Comparison of ENCODE assay signal across 9 cellular contexts in the genomic region with DNA sequence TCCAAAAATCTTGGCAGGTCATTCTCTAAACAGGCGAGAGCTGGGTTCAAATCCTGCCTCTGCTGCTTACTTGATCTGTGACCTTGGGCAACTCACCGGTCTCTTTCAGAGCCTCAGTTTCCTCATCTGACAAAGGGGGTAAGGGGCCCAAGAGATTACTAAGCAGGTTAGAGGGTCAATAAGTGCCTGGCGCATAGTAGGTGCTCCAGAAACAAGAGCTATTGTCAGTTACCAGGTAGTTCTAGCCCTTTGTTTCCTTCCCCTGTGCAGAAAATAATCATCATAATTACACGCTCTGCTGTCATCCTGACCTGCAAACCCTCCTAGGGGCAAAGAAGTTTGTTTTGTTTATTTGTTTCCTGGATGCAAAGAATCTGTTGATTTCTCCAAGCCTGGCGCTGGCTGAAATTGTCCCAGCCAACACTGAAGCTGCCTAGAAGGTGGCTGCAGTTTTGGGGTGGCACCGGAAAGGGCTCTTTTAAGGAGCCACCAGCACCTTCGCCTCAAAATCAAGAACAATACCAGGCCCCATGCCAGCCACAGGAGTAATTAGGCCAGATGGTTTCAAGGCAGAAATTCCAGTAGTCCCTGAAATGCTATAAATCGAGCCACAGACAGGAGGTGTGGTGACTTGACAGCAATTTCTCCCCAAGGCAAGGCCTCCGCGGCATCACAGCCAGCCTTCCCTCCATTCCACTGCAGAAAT. TPM values are rescaled to one million over a fixed set of nuclear protein-coding genes. Genes with fewer than 3 reads are reported as not detected.
DNase-seq lines count a peak whose midpoint lies in the region; ATAC-seq, FAIRE-seq and TF ChIP-seq lines count a peak whose summit lies in the region.
"Had no signal": no experiment of that assay in that cellular context is flagged by ENCODE, and none has a peak within 500 bp of the region (broad histone marks: within the 10 kb centered on the region; RNA-seq: fewer than 3 reads in every experiment).

No MANE protein-coding gene starts in this region.

- intact Hi-C loops in testis (cut with DNase I; ENCODE audit: low total_unique reads), result no loop called here

- TF ChIP-seq CTCF in mesothelial cell of epicardium (IDR thresholded peaks at IDR 0.05; ENCODE audit: unreplicated experiment) (no peak), testis (IDR thresholded peaks at IDR 0.05) (no peak)

- no peak overlapping the region for H3K4me3 Mint-ChIP-seq in mesothelial cell of epicardium
- H3K4me3 Mint-ChIP-seq in activated CD8-positive, alpha-beta memory T cell treated with anti-CD3 and anti-CD28 coated beads, Interleukin-2, amount 10 ng/mL, durations not matched to agents 7 days and 5 days, result no peak overlapping the region
- H3K4me3 Mint-ChIP-seq: T-cell had no signal

- H3K36me3 ChIP-seq in testis (ENCODE audit: low read depth, missing control alignments), result no peaks in the 10 kb centered on the region

- no peaks in the 10 kb centered on the region for H3K27me3 ChIP-seq in testis

- peaks cover 4% of the 10 kb centered on the region for H3K4me1 ChIP-seq in testis

- no peak for ATAC-seq in activated CD8-positive, alpha-beta memory T cell treated with anti-CD3 and anti-CD28 coated beads, Interleukin-2, amount 10 ng/mL, durations not matched to agents 7 days and 5 days
- ATAC-seq: T-cell had no signal

- peaks cover 25% of the 10 kb centered on the region for H3K4me1 Mint-ChIP-seq in mesothelial cell of epicardium
- peaks cover 22% of the 10 kb centered on the region for H3K4me1 Mint-ChIP-seq in activated CD8-positive, alpha-beta memory T cell treated with anti-CD3 and anti-CD28 coated beads, Interleukin-2, amount 10 ng/mL, durations not matched to agents 7 days and 5 days

- FAIRE-seq in GM12891 (lab: Jason Lieb, UNC), result no peak

- H3K36me3 Mint-ChIP-seq in mesothelial cell of epicardium, result no peaks in the 10 kb centered on the region
- no peaks in the 10 kb centered on the region for H3K36me3 Mint-ChIP-seq in activated CD8-positive, alpha-beta memory T cell treated with anti-CD3 and anti-CD28 coated beads, Interleukin-2, amount 10 ng/mL, durations not matched to agents 7 days and 5 days
- H3K36me3 Mint-ChIP-seq: T-cell had no signal

- H3K4me3 ChIP-seq in testis, result no peak overlapping the region

- peak overlapping the region; percentile 94 for H3K27ac Mint-ChIP-seq in mesothelial cell of epicardium
- no peak overlapping the region for H3K27ac Mint-ChIP-seq in activated CD8-positive, alpha-beta memory T cell treated with anti-CD3 and anti-CD28 coated beads, Interleukin-2, amount 10 ng/mL, durations not matched to agents 7 days and 5 days
- H3K27ac Mint-ChIP-seq: T-cell had no signal

- CTCF ChIA-PET in activated CD8-positive, alpha-beta memory T cell treated with anti-CD3 and anti-CD28 coated beads, Interleukin-2, amount 10 ng/mL, durations not matched to agents 7 days and 5 days (lab: Charles Lee), result no interaction called here

- TF ChIP-seq POLR2A in testis (IDR thresholded peaks at IDR 0.05), result no peak
- no peak for TF ChIP-seq POLR2A in GM12891 (IDR thresholded peaks at IDR 0.05; ENCODE audit: low read depth, low read length)

- 80 to 81% methylated on average over 10 of the region's 10 CpGs for WGBS in testis, 2 donors

- H3K27me3 Mint-ChIP-seq in mesothelial cell of epicardium (ENCODE audit: low read depth), result peaks cover 21% of the 10 kb centered on the region
- no peaks in the 10 kb centered on the region for H3K27me3 Mint-ChIP-seq in activated CD8-positive, alpha-beta memory T cell treated with anti-CD3 and anti-CD28 coated beads, Interleukin-2, amount 10 ng/mL, durations not matched to agents 7 days and 5 days
- H3K27me3 Mint-ChIP-seq: T-cell had no signal

- peak; percentile 90 for DNase-seq in A172 (ENCODE audit: low spot score)
- DNase-seq in NCI-H1694 (lab: John Stamatoyannopoulos, UW), result peak; percentile 38
- peak; percentile 29 for DNase-seq in cerebellum (ENCODE audit: low spot score)
- peak in 1 of 2 experiments; percentile 56 for DNase-seq in mesothelial cell of epicardium (ENCODE audit: low spot score in 2 of 2, unreplicated experiment in 2 of 2)
- DNase-seq in testis, result no peak
- no peak for DNase-seq in GM12891 (ENCODE audit: insufficient read length, low spot score)
- no peak for DNase-seq in ureter (ENCODE audit: low spot score)
- DNase-seq in activated CD8-positive, alpha-beta memory T cell treated with anti-CD3 and anti-CD28 coated beads, Interleukin-2, amount 10 ng/mL, durations not matched to agents 7 days and 5 days, result no peak
- DNase-seq: T-cell had no signal

- H3K27ac ChIP-seq in testis, result no peak overlapping the region

- H3K9me3 Mint-ChIP-seq in mesothelial cell of epicardium, result no peaks in the 10 kb centered on the region
- no peaks in the 10 kb centered on the region for H3K9me3 Mint-ChIP-seq in activated CD8-positive, alpha-beta memory T cell treated with anti-CD3 and anti-CD28 coated beads, Interleukin-2, amount 10 ng/mL, durations not matched to agents 7 days and 5 days (ENCODE audit: low read depth)
- H3K9me3 Mint-ChIP-seq: T-cell had no signal

- no peaks in the 10 kb centered on the region for H3K9me3 ChIP-seq in testis

TF ChIP-seq in GM12891, 5 proteins besides CTCF, POLR2A, EP300 and RAD21:
- TF ChIP-seq POU2F2 (IDR thresholded peaks at IDR 0.05; ENCODE audit: low read depth, low read length), result no peak
- no peak for TF ChIP-seq PAX5 (IDR thresholded peaks at IDR 0.05; ENCODE audit: insufficient read depth, low read length, severe bottlenecking)
- no peak for TF ChIP-seq TAF1 (IDR thresholded peaks at IDR 0.05; ENCODE audit: low read depth, low read length)
- TF ChIP-seq SPI1 (IDR thresholded peaks at IDR 0.05; ENCODE audit: low read depth, low read length), result no peak
- no peak for TF ChIP-seq POLR2AphosphoS5 (IDR thresholded peaks at IDR 0.05; ENCODE audit: low read depth, low read length)
TF ChIP-seq in GM12891: peak in this region for 0.

RNA-seq across cellular contexts. Expression of gene KIAA0232, which starts 10.2 kb away (rescaled TPM):
- total RNA-seq in A172 (2014; rRNA removed; shearing (Covaris generic)), result 21.6 and 22.6 TPM in 2 replicates
- total RNA-seq in cerebellum (43.6 TPM), mesothelial cell of epicardium (36.5 to 39.6 TPM (median 37.8 TPM) in 3 replicates), testis (10 to 100 TPM; 47.9 to 48.0 TPM), ureter (40.4 TPM)
- 22.7 TPM for polyA plus RNA-seq in testis (ENCODE audit: insufficient read depth, low read depth, low replicate concordance)
- polyA plus RNA-seq in GM12891 (2012; ENCODE audit: low read depth, missing spikeins), result 5.1 TPM
- total RNA-seq in activated CD8-positive, alpha-beta memory T cell treated with anti-CD3 and anti-CD28 coated beads, Interleukin-2, amount 10 ng/mL, durations not matched to agents 7 days and 5 days, result 10 to 100 TPM; 17.5 to 19.8 TPM

RNA-seq across cellular contexts. Expression of gene BLOC1S4, which starts 56.4 kb away (rescaled TPM):
- total RNA-seq in A172 (2014; rRNA removed; shearing (Covaris generic)), result 16.8 and 23.2 TPM in 2 replicates
- total RNA-seq in cerebellum (8.3 TPM), mesothelial cell of epicardium (17.0 to 18.1 TPM (median 18.0 TPM) in 3 replicates), testis (10 to 100 TPM; 21.3 to 27.3 TPM), ureter (14.6 TPM)
- polyA plus RNA-seq in testis (ENCODE audit: insufficient read depth, low read depth, low replicate concordance), result 10.2 TPM
- polyA plus RNA-seq in GM12891 (2012; ENCODE audit: low read depth, missing spikeins), result 10.5 TPM
- total RNA-seq in activated CD8-positive, alpha-beta memory T cell treated with anti-CD3 and anti-CD28 coated beads, Interleukin-2, amount 10 ng/mL, durations not matched to agents 7 days and 5 days, result 10 to 100 TPM; 21.8 to 22.3 TPM

Comparison
In these comparisons a context has a peak if more than half of its experiments do, and no peak if none do; other contexts are left out.
1. DNase-seq: peak in A172 (single experiment), NCI-H1694 (single experiment) and cerebellum (single experiment); none in testis (single experiment), GM12891 (single experiment), ureter (single experiment) and activated CD8-positive, alpha-beta memory T cell treated with anti-CD3 and anti-CD28 coated beads, Interleukin-2, amount 10 ng/mL, durations not matched to agents 7 days and 5 days (single experiment).